32 cellular contexts compared by ENCODE assay signal in genomic region chr20:53879048-53879684, GRCh38.
A peak's percentile ranks its signal among the peaks of the same experiment; 100 is the strongest.
DNase-seq lines count a peak whose midpoint lies in the region; ATAC-seq and TF ChIP-seq lines count a peak whose summit lies in the region.
"Had no signal": no experiment of that assay in that cellular context is flagged by ENCODE, and none has a peak within 500 bp of the region (broad histone marks: within the 10 kb centered on the region; RNA-seq: fewer than 3 reads in every experiment).

No MANE protein-coding gene starts in this region.

- no peak for TF ChIP-seq CTCF in fibroblast of lung (conservative IDR thresholded peaks at IDR 0.05 in 1 of 2, IDR thresholded peaks at IDR 0.05 in 1 of 2; ENCODE audit: low read depth in 1 of 2, low read length in 2 of 2)

- CTCF ChIA-PET in T-cell (lab: Charles Lee), result interaction anchor here (0.7 to 1.6 kb wide), 3 partner anchors 33 to 889 kb away, joined by 3 to 6 read pairs (median 3); no protein-coding TSS in a partner anchor

- no peaks in the 10 kb centered on the region for H3K9me3 ChIP-seq in fibroblast of lung (ENCODE audit: control insufficient read depth, insufficient read depth, low read depth, low read length)
- H3K9me3 ChIP-seq: gastrocnemius medialis, pancreas, testis had no signal

- H3K4me1 Mint-ChIP-seq in activated naive CD8-positive, alpha-beta T cell (ENCODE audit: low read depth), result peaks cover 61% of the 10 kb centered on the region
- peaks cover 52% of the 10 kb centered on the region for H3K4me1 Mint-ChIP-seq in activated naive CD8-positive, alpha-beta T cell treated with anti-CD3 and anti-CD28 coated beads for 36 hours
- H3K4me1 Mint-ChIP-seq in T-cell, result peaks cover 7 to 28% (median 20%) of the 10 kb centered on the region in 3 donors
- H3K4me1 Mint-ChIP-seq: neural progenitor cell had no signal

- no peak overlapping the region for H3K4me3 ChIP-seq in fibroblast of lung (replicated peaks in 1 of 4; ENCODE audit: control extremely low read depth in 1 of 4, insufficient read depth in 1 of 4, low read depth in 3 of 4, low read length in 4 of 4)
- H3K4me3 ChIP-seq: dorsolateral prefrontal cortex, gastrocnemius medialis, neural progenitor cell, pancreas, skin epidermis, testis had no signal

- POLR2A ChIA-PET in T-cell (lab: Charles Lee), result no interaction called here

- no peak overlapping the region for H3K27ac ChIP-seq in fibroblast of lung (ENCODE audit: insufficient read depth, low read length)
- H3K27ac ChIP-seq: brain microvascular endothelial cell, dorsolateral prefrontal cortex, gastrocnemius medialis, neural progenitor cell, pancreas, skin epidermis, testis had no signal

- no peaks in the 10 kb centered on the region for H3K36me3 Mint-ChIP-seq in activated naive CD8-positive, alpha-beta T cell
- H3K36me3 Mint-ChIP-seq in activated naive CD8-positive, alpha-beta T cell treated with anti-CD3 and anti-CD28 coated beads for 36 hours, result peaks cover 6% of the 10 kb centered on the region
- H3K36me3 Mint-ChIP-seq in T-cell, result no peaks in the 10 kb centered on the region
- H3K36me3 Mint-ChIP-seq: neural progenitor cell had no signal

- DNase-seq in activated naive CD8-positive, alpha-beta T cell treated with anti-CD3 and anti-CD28 coated beads for 36 hours, result no peak
- DNase-seq in fibroblast of lung (ENCODE audit: low read depth in 2 of 2) (no peak), myocyte (ENCODE audit: low read depth) (peak; percentile 18), activated gamma-delta T cell (lab: John Stamatoyannopoulos, UW) (no peak), T-cell (no peak), COLO668 (lab: John Stamatoyannopoulos, UW; ENCODE audit: unreplicated experiment) (no peak)
- DNase-seq: activated CD4-positive, alpha-beta T cell treated with anti-CD3 and anti-CD28 coated beads, Interleukin-2, amount 50 U/mL, for 48 hours; activated CD4-positive, CD25-positive, alpha-beta regulatory T cell treated with anti-CD3 and anti-CD28 coated beads, Interleukin-2, amount 50 U/mL, for 72 hours; activated CD8-positive, alpha-beta memory T cell treated with anti-CD3 and anti-CD28 coated beads, Interleukin-2, amount 50 U/mL, for 4 hours; activated naive CD4-positive, alpha-beta T cell treated with anti-CD3 and anti-CD28 coated beads for 36 hours; AML-193; amygdala; brain microvascular endothelial cell; CD4-positive, alpha-beta T cell; dorsolateral prefrontal cortex; EL; gastrocnemius medialis; H7; mammary epithelial cell; NCI-H1436 treated with DMSO at 0.1 percent for 48 hours; NCI-H2107; NCI-H446; NCI-H82; pancreas; stimulated activated naive CD4-positive, alpha-beta T cell treated with Interleukin-2 at 50 U/mL for 16 hours; T-helper 2 cell; testis had no signal

- H3K9me3 Mint-ChIP-seq in activated naive CD8-positive, alpha-beta T cell (ENCODE audit: low read depth), result no peaks in the 10 kb centered on the region
- peaks cover 8% of the 10 kb centered on the region for H3K9me3 Mint-ChIP-seq in activated naive CD8-positive, alpha-beta T cell treated with anti-CD3 and anti-CD28 coated beads for 36 hours
- H3K9me3 Mint-ChIP-seq in T-cell, result peaks cover 0 to 3% (median 0%) of the 10 kb centered on the region in 3 donors
- H3K9me3 Mint-ChIP-seq: activated naive CD4-positive, alpha-beta T cell treated with anti-CD3 and anti-CD28 coated beads for 36 hours; CD4-positive, alpha-beta T cell; neural progenitor cell had no signal

- H3K27ac Mint-ChIP-seq in activated naive CD8-positive, alpha-beta T cell, result peak overlapping the region; percentile 28
- no peak overlapping the region for H3K27ac Mint-ChIP-seq in activated naive CD8-positive, alpha-beta T cell treated with anti-CD3 and anti-CD28 coated beads for 36 hours
- peak overlapping the region in 1 of 2 donors; percentile 34 for H3K27ac Mint-ChIP-seq in T-cell
- H3K27ac Mint-ChIP-seq: activated naive CD4-positive, alpha-beta T cell treated with anti-CD3 and anti-CD28 coated beads for 36 hours; CD4-positive, alpha-beta T cell had no signal

- H3K4me2 ChIP-seq in fibroblast of lung (ENCODE audit: extremely low read depth, insufficient read depth, low read length), result no peak overlapping the region
- H3K4me2 ChIP-seq: neural progenitor cell had no signal

- H3K4me1 ChIP-seq in fibroblast of lung (ENCODE audit: control insufficient read depth, extremely low read depth, insufficient read depth, low read length), result peaks cover 6% of the 10 kb centered on the region
- H3K4me1 ChIP-seq: gastrocnemius medialis, neural progenitor cell, testis had no signal

- no peaks in the 10 kb centered on the region for H3K27me3 Mint-ChIP-seq in activated naive CD8-positive, alpha-beta T cell
- H3K27me3 Mint-ChIP-seq in activated naive CD8-positive, alpha-beta T cell treated with anti-CD3 and anti-CD28 coated beads for 36 hours, result no peaks in the 10 kb centered on the region
- no peaks in the 10 kb centered on the region for H3K27me3 Mint-ChIP-seq in T-cell
- H3K27me3 Mint-ChIP-seq: CD4-positive, alpha-beta T cell had no signal

- ATAC-seq in T-cell (replicated peaks in 1 of 4), result no peak
- ATAC-seq in HG03342 (IDR thresholded peaks at IDR 0.05; ENCODE audit: unreplicated experiment), result no peak
- ATAC-seq: gastrocnemius medialis, pancreas, SK-N-SH treated with all-trans-retinoic acid at 6 μM for 48 hours had no signal

- no peaks in the 10 kb centered on the region for H3K27me3 ChIP-seq in fibroblast of lung (ENCODE audit: control insufficient read depth, insufficient read depth, low read length)
- H3K27me3 ChIP-seq: brain microvascular endothelial cell, dorsolateral prefrontal cortex, gastrocnemius medialis, neural progenitor cell, pancreas, testis had no signal

- no peak overlapping the region for H3K9ac ChIP-seq in fibroblast of lung (ENCODE audit: insufficient read depth, low read length)
- H3K9ac ChIP-seq: neural progenitor cell had no signal

- H3K4me3 Mint-ChIP-seq in activated naive CD8-positive, alpha-beta T cell, result no peak overlapping the region
- no peak overlapping the region for H3K4me3 Mint-ChIP-seq in activated naive CD8-positive, alpha-beta T cell treated with anti-CD3 and anti-CD28 coated beads for 36 hours
- no peak overlapping the region for H3K4me3 Mint-ChIP-seq in T-cell
- H3K4me3 Mint-ChIP-seq: activated naive CD4-positive, alpha-beta T cell treated with anti-CD3 and anti-CD28 coated beads for 36 hours; CD4-positive, alpha-beta T cell; neural progenitor cell had no signal

- H4K20me1 ChIP-seq in fibroblast of lung (ENCODE audit: control insufficient read depth, extremely low read depth, insufficient read depth, low read length), result no peaks in the 10 kb centered on the region

- H2AFZ ChIP-seq in fibroblast of lung (ENCODE audit: low read length), result peak overlapping the region; percentile 5
- H2AFZ ChIP-seq: neural progenitor cell had no signal

- no peaks in the 10 kb centered on the region for H3K79me2 ChIP-seq in fibroblast of lung (ENCODE audit: control insufficient read depth, insufficient read depth, low read length)

- H3K36me3 ChIP-seq in fibroblast of lung (ENCODE audit: control insufficient read depth, insufficient read depth, low read length), result no peaks in the 10 kb centered on the region
- H3K36me3 ChIP-seq: brain microvascular endothelial cell, gastrocnemius medialis, neural progenitor cell, pancreas had no signal
